Comparison of ENCODE assay signal across 19 cellular contexts in genomic region chr9:74293479-74293878, GRCh38.
A peak's percentile ranks its signal among the peaks of the same experiment; 100 is the strongest.
DNase-seq lines count a peak whose midpoint lies in the region; ATAC-seq, FAIRE-seq and TF ChIP-seq lines count a peak whose summit lies in the region.
"Had no signal": no experiment of that assay in that cellular context is flagged by ENCODE, and none has a peak within 500 bp of the region (broad histone marks: within the 10 kb centered on the region; RNA-seq: fewer than 3 reads in every experiment).

No MANE protein-coding gene starts in this region.

- no peak overlapping the region for H3K27ac Mint-ChIP-seq in CD14-positive monocyte
- no peak overlapping the region for H3K27ac Mint-ChIP-seq in mesothelial cell of epicardium
- H3K27ac Mint-ChIP-seq: CD4-positive, alpha-beta memory T cell; HFFc6; T-helper 1 cell treated with Interleukin-12 subunit alpha and Interleukin-12 subunit beta and Interleukin-4 antibody, amounts not matched to agents 30 μg/mL and 1 μg/mL, for 36 hours had no signal

- no peak overlapping the region for H2BK15ac ChIP-seq in H1 (ENCODE audit: low read length)

- peak overlapping the region; percentile 71; the same call in 1 of the 2 replicates for H3K27ac ChIP-seq in H1 (ENCODE audit: low read depth, low read length)
- H3K27ac ChIP-seq: A549, SJCRH30 had no signal

- H2BK20ac ChIP-seq in H1 (ENCODE audit: low read length): no peak overlapping the region

- H3K4ac ChIP-seq in H1 (replicated peaks; ENCODE audit: insufficient read length, low read depth, low read length): no peak overlapping the region

- H3K4me1 Mint-ChIP-seq in CD14-positive monocyte: no peaks in the 10 kb centered on the region
- no peaks in the 10 kb centered on the region for H3K4me1 Mint-ChIP-seq in mesothelial cell of epicardium
- H3K4me1 Mint-ChIP-seq: CD4-positive, alpha-beta memory T cell had no signal

- TF ChIP-seq POLR2A in H1 (IDR thresholded peaks at IDR 0.05; ENCODE audit: control extremely low read depth in 1 of 2, low read depth in 2 of 2, low read length in 2 of 2): no peak

- intact Hi-C loops in CD14-positive monocyte (cut with micrococcal nuclease): no loop called here

- H3K9me3 Mint-ChIP-seq in CD14-positive monocyte (peaks cover 0 to 3% (median 0%) of the 10 kb centered on the region in 7 donors), mesothelial cell of epicardium (no peaks in the 10 kb centered on the region)
- H3K9me3 Mint-ChIP-seq: T-helper 1 cell treated with Interleukin-12 subunit alpha and Interleukin-12 subunit beta and Interleukin-4 antibody, amounts not matched to agents 30 μg/mL and 1 μg/mL, for 36 hours had no signal

- H2BK5ac ChIP-seq in H1 (ENCODE audit: low read depth, low read length): peak overlapping the region; percentile 83; the same call in 1 of the 2 replicates

- no peaks in the 10 kb centered on the region for H3K36me3 ChIP-seq in H1 (ENCODE audit: control insufficient read depth in 2 of 4, insufficient read depth in 4 of 4, low read length in 3 of 4)
- H3K36me3 ChIP-seq: SJCRH30 had no signal

- H4K8ac ChIP-seq in H1 (ENCODE audit: extremely low read depth, insufficient read depth, low read length): no peak overlapping the region

- no peak overlapping the region for H3K14ac ChIP-seq in H1 (ENCODE audit: insufficient read length)

- no peaks in the 10 kb centered on the region for H3K79me1 ChIP-seq in H1 (ENCODE audit: low read depth, low read length)

- ATAC-seq in GM21786 (IDR thresholded peaks at IDR 0.05; ENCODE audit: unreplicated experiment): no peak
- ATAC-seq: A549 had no signal

- WGBS in H1 (ENCODE audit: extremely low coverage in 1 of 2, insufficient coverage in 1 of 2, insufficient read length in 1 of 2, insufficient replicate concordance in 2 of 2, low coverage in 1 of 2, low lambda C conversion rate in 2 of 2, missing lambda C conversion rate in 1 of 2), 2 experiments: 84% methylated on average over 2 of the region's 2 CpGs; no CpG with 5 or more reads in 1 of the 2 experiments

- TF ChIP-seq CTCF in H1 (IDR thresholded peaks at IDR 0.05; ENCODE audit: control extremely low read depth in 1 of 3, insufficient read depth in 1 of 3, low read depth in 1 of 3, low read length in 3 of 3) (no peak), CD14-positive monocyte (IDR thresholded peaks at IDR 0.05) (no peak), mesothelial cell of epicardium (IDR thresholded peaks at IDR 0.05; ENCODE audit: unreplicated experiment) (no peak)

- H3K9me3 ChIP-seq in H1 (ENCODE audit: insufficient read depth in 2 of 2, low read depth in 1 of 2, low read length in 1 of 2): no peaks in the 10 kb centered on the region
- H3K9me3 ChIP-seq: A549, SJCRH30 had no signal

- no peak for TF ChIP-seq RAD21 in H1 (IDR thresholded peaks at IDR 0.05 in 1 of 2, conservative IDR thresholded peaks at IDR 0.05 in 1 of 2; ENCODE audit: low read depth in 2 of 2, low read length in 2 of 2)

- no peak overlapping the region for H3K4me3 ChIP-seq in H1 (ENCODE audit: extremely low read depth in 1 of 4, insufficient read depth in 2 of 4, low read depth in 3 of 4, low read length in 4 of 4)
- H3K4me3 ChIP-seq: A549, SJCRH30 had no signal

- no peak overlapping the region for H2AFZ ChIP-seq in H1 (ENCODE audit: low read length)

- peak; percentile 72 for FAIRE-seq in H1 (lab: Jason Lieb, UNC)
- FAIRE-seq: A549, GM12891, GM19239 had no signal

- H4K91ac ChIP-seq in H1 (replicated peaks; ENCODE audit: insufficient read length, low read length): no peak overlapping the region

- CTCF ChIA-PET in H1 (lab: Charles Lee; ENCODE audit: partially characterized antibody): interaction anchor here (1.2 kb wide), 1 partner anchor 9 kb away, joined by 3 read pairs; no protein-coding TSS in a partner anchor

- H4K20me1 ChIP-seq in H1 (replicated peaks in 1 of 2; ENCODE audit: control insufficient read depth in 1 of 2, insufficient read depth in 2 of 2, low read length in 2 of 2): no peaks in the 10 kb centered on the region

- peak overlapping the region; percentile 51 for H4K5ac ChIP-seq in H1 (ENCODE audit: insufficient read length, low read depth, low read length)

- H2BK120ac ChIP-seq in H1 (replicated peaks; ENCODE audit: low read depth, low read length): no peak overlapping the region

- TF ChIP-seq EP300 in H1 (IDR thresholded peaks at IDR 0.05; ENCODE audit: borderline replicate concordance in 1 of 2, low read depth in 2 of 2, low read length in 2 of 2): peak in 1 of 2 experiments; percentile 92; a peak in 1 of 3 replicates

- no peaks in the 10 kb centered on the region for H3K36me3 Mint-ChIP-seq in CD14-positive monocyte
- no peaks in the 10 kb centered on the region for H3K36me3 Mint-ChIP-seq in mesothelial cell of epicardium
- H3K36me3 Mint-ChIP-seq: CD4-positive, alpha-beta memory T cell had no signal

- peaks cover 0 to 6% (median 5%) of the 10 kb centered on the region in 4 experiments; a peak in 3 of 7 replicates for H3K4me1 ChIP-seq in H1 (replicated peaks in 1 of 4; ENCODE audit: control insufficient read depth in 3 of 4, insufficient read depth in 4 of 4, low read length in 3 of 4)
- H3K4me1 ChIP-seq: A549, SJCRH30 had no signal

- H2AK5ac ChIP-seq in H1 (ENCODE audit: low read depth, low read length): no peak overlapping the region

- H3K4me2 ChIP-seq in H1 (ENCODE audit: insufficient read depth in 1 of 2, low read depth in 2 of 2, low read length in 2 of 2): no peak overlapping the region
- H3K4me2 ChIP-seq: A549 had no signal

- H3K23me2 ChIP-seq in H1 (ENCODE audit: low read depth, low read length): no peaks in the 10 kb centered on the region

- peaks cover 0 to 1% (median 0%) of the 10 kb centered on the region in 3 donors for H3K27me3 Mint-ChIP-seq in CD14-positive monocyte (ENCODE audit: low read depth in 3 of 3)
- H3K27me3 Mint-ChIP-seq in mesothelial cell of epicardium (ENCODE audit: low read depth): no peaks in the 10 kb centered on the region
- H3K27me3 Mint-ChIP-seq: CD4-positive, alpha-beta memory T cell had no signal

- no peak overlapping the region for H3K9ac ChIP-seq in H1 (replicated peaks in 1 of 4; ENCODE audit: extremely low read depth in 1 of 4, low read depth in 3 of 4, low read length in 3 of 4)

- peak overlapping the region; percentile 85; the same call in 1 of the 2 replicates for H2BK12ac ChIP-seq in H1 (ENCODE audit: low read depth, low read length)

- H3K23ac ChIP-seq in H1 (ENCODE audit: insufficient read length): no peak overlapping the region

- POLR2A ChIA-PET in H1 (lab: Charles Lee; ENCODE audit: partially characterized antibody): no interaction called here

- no peak overlapping the region; the same call in 1 of the 2 replicates for H3K18ac ChIP-seq in H1 (ENCODE audit: extremely low read depth, low read length)

- no peaks in the 10 kb centered on the region for H3K27me3 ChIP-seq in H1 (replicated peaks in 1 of 4; ENCODE audit: control insufficient read depth in 3 of 4, extremely low read depth in 1 of 4, insufficient read depth in 3 of 4, low read length in 3 of 4)

- H3K4me3 Mint-ChIP-seq in CD14-positive monocyte (no peak overlapping the region), mesothelial cell of epicardium (no peak overlapping the region)
- H3K4me3 Mint-ChIP-seq: CD4-positive, alpha-beta memory T cell; HFFc6; T-helper 1 cell treated with Interleukin-12 subunit alpha and Interleukin-12 subunit beta and Interleukin-4 antibody, amounts not matched to agents 30 μg/mL and 1 μg/mL, for 36 hours had no signal

- DNase-seq in NCI-H748 (lab: John Stamatoyannopoulos, UW; ENCODE audit: unreplicated experiment) (peak; percentile 14), NCI-H748 treated with DMSO at 0.1 percent for 48 hours (lab: John Stamatoyannopoulos, UW) (no peak), NCI-H1048 (lab: John Stamatoyannopoulos, UW) (peak; percentile 2), H1 (ENCODE audit: low read depth in 1 of 2, low spot score in 2 of 2) (no peak), CD14-positive monocyte (ENCODE audit: low spot score) (no peak), mesothelial cell of epicardium (ENCODE audit: low spot score in 2 of 2, unreplicated experiment in 2 of 2) (no peak)
- DNase-seq: CD4-positive, alpha-beta memory T cell; EL; HFFc6; IMR-90; NCI-H1092; NCI-H2171; NCI-H69; SJCRH30 had no signal

- no peaks in the 10 kb centered on the region for H3K79me2 ChIP-seq in H1 (ENCODE audit: control insufficient read depth in 1 of 2, insufficient read depth in 2 of 2, low read length in 2 of 2)

- no peak overlapping the region for H3K56ac ChIP-seq in H1 (replicated peaks; ENCODE audit: insufficient read length, low read depth, low read length)

TF ChIP-seq in H1, 55 proteins besides CTCF, POLR2A, EP300 and RAD21:
- TF ChIP-seq HDAC6 (IDR thresholded peaks at IDR 0.05; ENCODE audit: low read depth, low read length): no peak
- TF ChIP-seq SRF (IDR thresholded peaks at IDR 0.05; ENCODE audit: low read depth, low read length): no peak
- TF ChIP-seq TCF12 (IDR thresholded peaks at IDR 0.05; ENCODE audit: low read depth, low read length): peak; percentile 100
- TF ChIP-seq HDAC2 (IDR thresholded peaks at IDR 0.05; ENCODE audit: borderline replicate concordance in 1 of 2, low read depth in 2 of 2, low read length in 2 of 2): peak; percentile 21 to 77; a peak in 1 of 4 replicates
- TF ChIP-seq POLR2AphosphoS5 (IDR thresholded peaks at IDR 0.05; ENCODE audit: low read depth, low read length): no peak
- peak; percentile 99 for TF ChIP-seq POU5F1 (IDR thresholded peaks at IDR 0.05; ENCODE audit: low read depth, low read length)
- TF ChIP-seq SP1 (IDR thresholded peaks at IDR 0.05; ENCODE audit: low read depth, low read length): peak; percentile 79; the same call in 1 of the 2 replicates
- peak; percentile 45; the same call in 1 of the 2 replicates for TF ChIP-seq JUND (IDR thresholded peaks at IDR 0.05; ENCODE audit: low read length)
- TF ChIP-seq NANOG (IDR thresholded peaks at IDR 0.05; ENCODE audit: insufficient read depth, low read depth, low read length, poor library complexity, severe bottlenecking): peak; percentile 65
- peak; percentile 38; the same call in 1 of the 2 replicates for TF ChIP-seq TEAD4 (IDR thresholded peaks at IDR 0.05; ENCODE audit: low read depth, low read length)
- TF ChIP-seq KDM1A (IDR thresholded peaks at IDR 0.05; ENCODE audit: borderline replicate concordance, low read length): peak; percentile 48; the same call in 1 of the 2 replicates
- TF ChIP-seq BCL11A (IDR thresholded peaks at IDR 0.05; ENCODE audit: low read depth in 2 of 2, low read length in 2 of 2): peak in 1 of 2 experiments; percentile 13

Comparison
In these comparisons a context has a peak if more than half of its experiments do, and no peak if none do; other contexts are left out.
1. DNase-seq: peak in NCI-H748 (single experiment) and NCI-H1048 (single experiment); none in NCI-H748 treated with DMSO at 0.1 percent for 48 hours (single experiment), H1 (0 of 2), CD14-positive monocyte (single experiment) and mesothelial cell of epicardium (0 of 2).